In genomic region chr16:53091508-53092211, GRCh38 we compare ENCODE assay signal across 8 cellular contexts.
DNase-seq lines count a peak whose midpoint lies in the region; ATAC-seq and TF ChIP-seq lines count a peak whose summit lies in the region.

No MANE protein-coding gene starts in this region.

- no peaks in the 10 kb centered on the region for H3K9me3 ChIP-seq in effector memory CD4-positive, alpha-beta T cell (ENCODE audit: control insufficient read depth, low read length)

- TF ChIP-seq POLR2A in GM18505 (IDR thresholded peaks at IDR 0.05; ENCODE audit: borderline replicate concordance, extremely low read depth, insufficient read depth, insufficient read length), result no peak

- H3K27ac ChIP-seq in effector memory CD4-positive, alpha-beta T cell (ENCODE audit: insufficient read depth, low read length, poor library complexity, severe bottlenecking), result no peak overlapping the region

- peaks cover 56% of the 10 kb centered on the region for H3K4me1 Mint-ChIP-seq in stimulated activated effector memory CD8-positive, alpha-beta T cell treated with anti-CD3 and anti-CD28 coated beads, Interleukin-12 subunit alpha, Interleukin-12 subunit beta, amount 100 ng/mL, for 72 hours

- peak overlapping the region; percentile 21 for H3K4me3 ChIP-seq in AG04449 (ENCODE audit: low read depth, low read length)
- H3K4me3 ChIP-seq in effector memory CD4-positive, alpha-beta T cell (ENCODE audit: insufficient read depth, low read depth, low read length, poor library complexity, severe bottlenecking), result no peak overlapping the region

- peaks cover 12% of the 10 kb centered on the region for H3K4me1 ChIP-seq in effector memory CD4-positive, alpha-beta T cell (ENCODE audit: control insufficient read depth, insufficient read depth, low read length, poor library complexity, severe bottlenecking)

- no peaks in the 10 kb centered on the region for H3K27me3 ChIP-seq in effector memory CD4-positive, alpha-beta T cell (replicated peaks; ENCODE audit: control insufficient read depth, insufficient read depth, low read length, poor library complexity, severe bottlenecking)

- peak; percentile 81 for DNase-seq in AG04449 (ENCODE audit: low read depth, low spot score)
- DNase-seq in NCI-H446 (lab: John Stamatoyannopoulos, UW), result peak; percentile 86 to 92
- peak; percentile 39 for DNase-seq in brain pericyte (ENCODE audit: low read depth, low spot score)
- DNase-seq in islet precursor cell, result peak; percentile 88
- no peak for DNase-seq in stimulated activated effector memory CD8-positive, alpha-beta T cell treated with anti-CD3 and anti-CD28 coated beads, Interleukin-12 subunit alpha, Interleukin-12 subunit beta, amount 100 ng/mL, for 72 hours (ENCODE audit: low spot score in 2 of 2)
- DNase-seq in effector memory CD4-positive, alpha-beta T cell, result no peak

- peak overlapping the region; percentile 5 for H3K27ac Mint-ChIP-seq in stimulated activated effector memory CD8-positive, alpha-beta T cell treated with anti-CD3 and anti-CD28 coated beads, Interleukin-12 subunit alpha, Interleukin-12 subunit beta, amount 100 ng/mL, for 72 hours

- ATAC-seq in GM18505 (IDR thresholded peaks at IDR 0.05; ENCODE audit: unreplicated experiment) (peak; percentile 54), HG03039 (IDR thresholded peaks at IDR 0.05; ENCODE audit: unreplicated experiment) (peak; percentile 50)
- peak; percentile 82 for ATAC-seq in stimulated activated effector memory CD8-positive, alpha-beta T cell treated with anti-CD3 and anti-CD28 coated beads, Interleukin-12 subunit alpha, Interleukin-12 subunit beta, amount 100 ng/mL, for 72 hours

- no peak for TF ChIP-seq CTCF in AG04449 (IDR thresholded peaks at IDR 0.05; ENCODE audit: insufficient read depth, low read length, missing control alignments)

- POLR2A ChIA-PET in AG04449 (lab: Yijun Ruan, JAX), result interaction anchor here (1.2 to 3.1 kb wide), 5 partner anchors 8 to 117 kb away, joined by 4 to 29 read pairs (median 14); partner anchors contain the start of gene CHD9

- no peaks in the 10 kb centered on the region for H3K36me3 ChIP-seq in effector memory CD4-positive, alpha-beta T cell (ENCODE audit: control insufficient read depth, insufficient read depth, low read length)

- H3K36me3 Mint-ChIP-seq in stimulated activated effector memory CD8-positive, alpha-beta T cell treated with anti-CD3 and anti-CD28 coated beads, Interleukin-12 subunit alpha, Interleukin-12 subunit beta, amount 100 ng/mL, for 72 hours, result no peaks in the 10 kb centered on the region

- peak overlapping the region; percentile 33 for H3K4me3 Mint-ChIP-seq in stimulated activated effector memory CD8-positive, alpha-beta T cell treated with anti-CD3 and anti-CD28 coated beads, Interleukin-12 subunit alpha, Interleukin-12 subunit beta, amount 100 ng/mL, for 72 hours

- H3K9me3 Mint-ChIP-seq in stimulated activated effector memory CD8-positive, alpha-beta T cell treated with anti-CD3 and anti-CD28 coated beads, Interleukin-12 subunit alpha, Interleukin-12 subunit beta, amount 100 ng/mL, for 72 hours, result no peaks in the 10 kb centered on the region

- CTCF ChIA-PET in AG04449 (lab: Yijun Ruan, JAX), result interaction anchor here (1.0 to 1.2 kb wide), 2 partner anchors 36 to 67 kb away, joined by 5 to 6 read pairs; partner anchors contain the start of gene CHD9

Comparison
In these comparisons a context has a peak if more than half of its experiments do, and no peak if none do; other contexts are left out.
1. DNase-seq: peak in AG04449 (single experiment), NCI-H446 (2 of 2), brain pericyte (single experiment) and islet precursor cell (single experiment); none in stimulated activated effector memory CD8-positive, alpha-beta T cell treated with anti-CD3 and anti-CD28 coated beads, Interleukin-12 subunit alpha, Interleukin-12 subunit beta, amount 100 ng/mL, for 72 hours (0 of 2) and effector memory CD4-positive, alpha-beta T cell (0 of 3).
2. Peak in every context shown above with its lines, with median percentiles within 50 percentile points of each other: ATAC-seq.